ENCODE assay signal across 22 cellular contexts in the genomic region with DNA sequence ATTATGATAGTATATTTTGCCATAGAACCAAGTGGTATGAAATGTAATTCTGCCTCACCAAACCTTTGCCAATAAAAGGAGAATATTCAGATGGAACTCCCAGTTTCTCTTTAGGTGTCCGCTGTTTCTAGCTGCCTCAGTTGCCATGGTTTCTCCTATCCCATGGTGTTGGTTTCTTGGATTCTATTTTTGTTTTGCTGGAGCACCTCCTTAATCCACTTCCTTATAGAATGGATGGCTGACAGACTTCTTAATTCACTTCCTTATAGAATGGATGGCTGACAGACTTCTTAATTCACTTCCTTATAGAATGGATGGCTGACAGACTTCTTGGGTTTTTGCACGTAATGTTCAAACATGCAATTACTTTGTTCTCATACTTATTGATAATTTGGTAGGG.
"Had no signal": no experiment of that assay in that cellular context is flagged by ENCODE, and none has a peak within 500 bp of the region (broad histone marks: within the 10 kb centered on the region; RNA-seq: fewer than 3 reads in every experiment).

No MANE protein-coding gene starts in this region.

- ATAC-seq: psoas muscle; right cardiac atrium; right lobe of liver; stimulated activated effector memory CD8-positive, alpha-beta T cell treated with anti-CD3 and anti-CD28 coated beads, Interleukin-12 subunit alpha, Interleukin-12 subunit beta, amount 100 ng/mL, for 72 hours; stimulated activated naive B cell treated with anti-CD40 and anti-IgM and Interleukin-4, amounts not matched to agents 10 μg/mL and 1 μg/mL and 100 μg/mL, for 72 hours had no signal

- H3K27me3 Mint-ChIP-seq: progenitor cell of endocrine pancreas; stimulated activated naive B cell treated with anti-CD40 and anti-IgM and Interleukin-4, amounts not matched to agents 10 μg/mL and 1 μg/mL and 100 μg/mL, for 72 hours; stimulated activated naive CD8-positive, alpha-beta T cell treated with anti-CD3 and anti-CD28 coated beads, Interleukin-15, Interleukin-2, amounts not matched to agents 100 ng/mL and 50 ng/mL, for 24 hours had no signal

- DNase-seq: occipital lobe; ovary; posterior cingulate gyrus; psoas muscle; right cardiac atrium; right lobe of liver; small intestine; stimulated activated CD4-positive, alpha-beta T cell treated with anti-CD3 and anti-CD28 coated beads, Interleukin-15, amount 100 ng/mL, for 24 hours; stimulated activated CD4-positive, alpha-beta T cell treated with anti-CD3 and anti-CD28 coated beads, Interleukin-2, amount 100 ng/mL, for 24 hours; stimulated activated CD4-positive, alpha-beta T cell treated with anti-CD3 and anti-CD28 coated beads, Interleukin-2, amount 100 ng/mL, for 48 hours; stimulated activated CD4-positive, alpha-beta T cell treated with anti-CD3 and anti-CD28 coated beads, Interleukin-4, amount 100 ng/mL, for 24 hours; stimulated activated naive B cell treated with anti-CD40 and anti-IgM and Interleukin-4, amounts not matched to agents 10 μg/mL and 1 μg/mL and 100 μg/mL, for 72 hours; stimulated activated naive CD4-positive, alpha-beta T cell treated with Interleukin-2 at 50 U/mL for 16 hours; stomach; thyroid gland; trophoblast cell; upper lobe of left lung had no signal

- H3K27ac Mint-ChIP-seq: nephron; neural progenitor cell; progenitor cell of endocrine pancreas; stimulated activated effector memory CD8-positive, alpha-beta T cell treated with anti-CD3 and anti-CD28 coated beads, Interleukin-12 subunit alpha, Interleukin-12 subunit beta, amount 100 ng/mL, for 72 hours; stimulated activated naive CD8-positive, alpha-beta T cell treated with anti-CD3 and anti-CD28 coated beads, Interleukin-15, Interleukin-2, amounts not matched to agents 100 ng/mL and 50 ng/mL, for 24 hours had no signal

- H3K9me3 Mint-ChIP-seq: stimulated activated effector memory CD8-positive, alpha-beta T cell treated with anti-CD3 and anti-CD28 coated beads, Interleukin-12 subunit alpha, Interleukin-12 subunit beta, amount 100 ng/mL, for 72 hours; stimulated activated naive CD8-positive, alpha-beta T cell treated with anti-CD3 and anti-CD28 coated beads, Interleukin-15, Interleukin-2, amounts not matched to agents 100 ng/mL and 50 ng/mL, for 24 hours had no signal

- H3K4me3 Mint-ChIP-seq: nephron; neural progenitor cell; stimulated activated effector memory CD8-positive, alpha-beta T cell treated with anti-CD3 and anti-CD28 coated beads, Interleukin-12 subunit alpha, Interleukin-12 subunit beta, amount 100 ng/mL, for 72 hours; stimulated activated naive B cell treated with anti-CD40 and anti-IgM and Interleukin-4, amounts not matched to agents 10 μg/mL and 1 μg/mL and 100 μg/mL, for 72 hours; stimulated activated naive CD8-positive, alpha-beta T cell treated with anti-CD3 and anti-CD28 coated beads, Interleukin-15, Interleukin-2, amounts not matched to agents 100 ng/mL and 50 ng/mL, for 24 hours had no signal
